In genomic region chr6:160883560-160883959, GRCh38 we compare ENCODE assay signal across 21 cellular contexts.
"Had no signal": no experiment of that assay in that cellular context is flagged by ENCODE, and none has a peak within 500 bp of the region (broad histone marks: within the 10 kb centered on the region; RNA-seq: fewer than 3 reads in every experiment).

No MANE protein-coding gene starts in this region.

- H3K27me3 Mint-ChIP-seq: activated T-helper 17 cell treated with anti-CD3 and anti-CD28 coated beads, Interleukin-2, amount 50 U/mL, for 72 hours had no signal

- H3K9me3 ChIP-seq: psoas muscle, tibial nerve, vagina had no signal

- H3K27ac ChIP-seq: cardiac muscle cell, epithelial cell of prostate, psoas muscle, tibial nerve had no signal

- H3K4me3 Mint-ChIP-seq: activated CD4-positive, alpha-beta T cell treated with anti-CD3 and anti-CD28 coated beads, Interleukin-2, amount 10 ng/mL, durations not matched to agents 24 days and 14 days; activated CD8-positive, alpha-beta T cell treated with anti-CD3 and anti-CD28 coated beads for 36 hours; activated naive CD8-positive, alpha-beta T cell treated with anti-CD3 and anti-CD28 coated beads for 36 hours; activated T-helper 17 cell treated with anti-CD3 and anti-CD28 coated beads, Interleukin-2, amount 50 U/mL, for 72 hours; naive thymus-derived CD4-positive, alpha-beta T cell; stimulated activated naive CD8-positive, alpha-beta T cell treated with anti-CD3 and anti-CD28 coated beads, Interleukin-15, Interleukin-2, amounts not matched to agents 100 ng/mL and 50 ng/mL, for 24 hours; T-helper 2 cell treated with Interferon-gamma antibody and Interleukin-4, amounts not matched to agents 5 μg/mL and 100 μg/mL, for 36 hours had no signal

- DNase-seq: activated CD4-positive, alpha-beta T cell treated with anti-CD3 and anti-CD28 coated beads, Interleukin-2, amount 10 ng/mL, durations not matched to agents 24 days and 14 days; activated CD8-positive, alpha-beta T cell treated with anti-CD3 and anti-CD28 coated beads for 36 hours; activated naive CD4-positive, alpha-beta T cell; activated naive CD8-positive, alpha-beta T cell treated with anti-CD3 and anti-CD28 coated beads for 36 hours; activated T-cell treated with anti-CD3 and anti-CD28 coated beads, Interleukin-2, amount 50 U/mL, for 1 hour; amygdala; dermis blood vessel endothelial cell; effector memory CD4-positive, alpha-beta T cell; foreskin melanocyte; head of caudate nucleus; left ventricle myocardium superior; naive thymus-derived CD4-positive, alpha-beta T cell; psoas muscle; right cardiac atrium had no signal

- H3K4me1 Mint-ChIP-seq: activated CD4-positive, alpha-beta T cell treated with anti-CD3 and anti-CD28 coated beads, Interleukin-2, amount 10 ng/mL, durations not matched to agents 24 days and 14 days; activated naive CD8-positive, alpha-beta T cell treated with anti-CD3 and anti-CD28 coated beads for 36 hours; activated T-helper 17 cell treated with anti-CD3 and anti-CD28 coated beads, Interleukin-2, amount 50 U/mL, for 72 hours; naive thymus-derived CD4-positive, alpha-beta T cell had no signal

- H3K4me3 ChIP-seq: cardiac muscle cell, psoas muscle, tibial nerve, vagina had no signal

- H3K27me3 ChIP-seq: cardiac muscle cell, tibial nerve, vagina had no signal

- H3K27ac Mint-ChIP-seq: activated CD4-positive, alpha-beta T cell treated with anti-CD3 and anti-CD28 coated beads, Interleukin-2, amount 10 ng/mL, durations not matched to agents 24 days and 14 days; activated CD8-positive, alpha-beta T cell treated with anti-CD3 and anti-CD28 coated beads for 36 hours; activated naive CD8-positive, alpha-beta T cell treated with anti-CD3 and anti-CD28 coated beads for 36 hours; activated T-helper 17 cell treated with anti-CD3 and anti-CD28 coated beads, Interleukin-2, amount 50 U/mL, for 72 hours; naive thymus-derived CD4-positive, alpha-beta T cell; stimulated activated naive CD8-positive, alpha-beta T cell treated with anti-CD3 and anti-CD28 coated beads, Interleukin-15, Interleukin-2, amounts not matched to agents 100 ng/mL and 50 ng/mL, for 24 hours; T-helper 2 cell treated with Interferon-gamma antibody and Interleukin-4, amounts not matched to agents 5 μg/mL and 100 μg/mL, for 36 hours had no signal

- H3K36me3 Mint-ChIP-seq: activated naive CD8-positive, alpha-beta T cell treated with anti-CD3 and anti-CD28 coated beads for 36 hours; naive thymus-derived CD4-positive, alpha-beta T cell had no signal

- H3K36me3 ChIP-seq: cardiac muscle cell, tibial nerve, vagina had no signal

- H3K4me1 ChIP-seq: psoas muscle had no signal

- H3K9me3 Mint-ChIP-seq: activated CD4-positive, alpha-beta T cell treated with anti-CD3 and anti-CD28 coated beads, Interleukin-2, amount 10 ng/mL, durations not matched to agents 24 days and 14 days; activated CD8-positive, alpha-beta T cell treated with anti-CD3 and anti-CD28 coated beads for 36 hours; activated naive CD8-positive, alpha-beta T cell treated with anti-CD3 and anti-CD28 coated beads for 36 hours; activated T-helper 17 cell treated with anti-CD3 and anti-CD28 coated beads, Interleukin-2, amount 50 U/mL, for 72 hours; T-helper 2 cell treated with Interferon-gamma antibody and Interleukin-4, amounts not matched to agents 5 μg/mL and 100 μg/mL, for 36 hours had no signal
